ENCODE assay signal across 34 cellular contexts in genomic region chr17:36864827-36865320, GRCh38.
"Had no signal": no experiment of that assay in that cellular context is flagged by ENCODE, and none has a peak within 500 bp of the region (broad histone marks: within the 10 kb centered on the region; RNA-seq: fewer than 3 reads in every experiment).

No MANE protein-coding gene starts in this region.

- H3K9ac ChIP-seq: parathyroid adenoma had no signal

- FAIRE-seq: endothelial cell of umbilical vein, small intestine had no signal

- H3K4me1 Mint-ChIP-seq: immature natural killer cell; mesothelial cell of epicardium; naive B cell; stimulated activated effector memory CD8-positive, alpha-beta T cell treated with anti-CD3 and anti-CD28 coated beads, Interleukin-12 subunit alpha, Interleukin-12 subunit beta, amount 100 ng/mL, for 72 hours had no signal

- H3K36me3 ChIP-seq: colonic mucosa, esophagus muscularis mucosa, gastroesophageal sphincter, heart right ventricle, lower lobe of right lung, right lobe of liver, stomach, thyroid gland, vagina had no signal

- H3K4me3 Mint-ChIP-seq: dendritic cell treated with granulocyte-macrophage colony-stimulating factor and Interleukin-4, amounts not matched to agents 40 ng/mL and 50 ng/mL, for 4 days; immature natural killer cell; mesothelial cell of epicardium; naive B cell; natural killer cell treated with Interleukin-12 subunit alpha and Interleukin-12 subunit beta and Interleukin-15 and Interleukin-18, amount 100 ng/mL, for 72 hours; neural crest cell; stimulated activated effector memory CD8-positive, alpha-beta T cell treated with anti-CD3 and anti-CD28 coated beads, Interleukin-12 subunit alpha, Interleukin-12 subunit beta, amount 100 ng/mL, for 72 hours had no signal

- H3K27ac Mint-ChIP-seq: dendritic cell treated with granulocyte-macrophage colony-stimulating factor and Interleukin-4, amounts not matched to agents 40 ng/mL and 50 ng/mL, for 4 days; immature natural killer cell; mesothelial cell of epicardium; naive B cell; natural killer cell treated with Interleukin-12 subunit alpha and Interleukin-12 subunit beta and Interleukin-15 and Interleukin-18, amount 100 ng/mL, for 72 hours; progenitor cell of endocrine pancreas; stimulated activated effector memory CD8-positive, alpha-beta T cell treated with anti-CD3 and anti-CD28 coated beads, Interleukin-12 subunit alpha, Interleukin-12 subunit beta, amount 100 ng/mL, for 72 hours had no signal

- H3K4me1 ChIP-seq: colonic mucosa, esophagus muscularis mucosa, foreskin keratinocyte, gastroesophageal sphincter, heart right ventricle, lower lobe of right lung, parathyroid adenoma, right lobe of liver, stomach, thyroid gland, vagina had no signal

- H3K27ac ChIP-seq: colonic mucosa, esophagus muscularis mucosa, foreskin keratinocyte, gastroesophageal sphincter, heart right ventricle, lower lobe of right lung, parathyroid adenoma, right lobe of liver, stomach, thyroid gland, vagina had no signal

- DNase-seq: colonic mucosa; effector CD8-positive, alpha-beta T cell; foreskin keratinocyte; glutamatergic neuron; heart right ventricle; hippocampal formation; immature natural killer cell; islet precursor cell; kidney glomerular epithelial cell; left colon; left ventricle myocardium superior; lower lobe of right lung; mucosa of descending colon; naive B cell; right lobe of liver; small intestine; stimulated activated CD4-positive, alpha-beta T cell treated with anti-CD3 and anti-CD28 coated beads, Interleukin-12 subunit alpha, Interleukin-12 subunit beta, amount 100 ng/mL, for 4 hours; stimulated activated CD4-positive, alpha-beta T cell treated with anti-CD3 and anti-CD28 coated beads, Interleukin-1b, Interleukin-23, amount 100 ng/mL, for 48 hours; stimulated activated CD4-positive, alpha-beta T cell treated with anti-CD3 and anti-CD28 coated beads, Interleukin-4, amount 100 ng/mL, for 24 hours; stimulated activated naive CD4-positive, alpha-beta T cell treated with Interleukin-2 at 50 U/mL for 16 hours; stomach; thyroid gland; trophoblast cell had no signal

- H2AFZ ChIP-seq: parathyroid adenoma had no signal

- H3K27me3 ChIP-seq: colonic mucosa, foreskin keratinocyte, right lobe of liver, thyroid gland, vagina had no signal

- ATAC-seq: foreskin keratinocyte; gastroesophageal sphincter; heart right ventricle; left colon; left ventricle myocardium superior; lower lobe of right lung; mucosa of descending colon; natural killer cell treated with Interleukin-12 subunit alpha and Interleukin-12 subunit beta and Interleukin-15 and Interleukin-18, amount 100 ng/mL, for 72 hours; right lobe of liver; stimulated activated effector memory CD8-positive, alpha-beta T cell treated with anti-CD3 and anti-CD28 coated beads, Interleukin-12 subunit alpha, Interleukin-12 subunit beta, amount 100 ng/mL, for 72 hours had no signal

- H3K9me3 ChIP-seq: colonic mucosa, esophagus muscularis mucosa, gastroesophageal sphincter, heart right ventricle, lower lobe of right lung, mucosa of descending colon, right lobe of liver, stomach, thyroid gland, vagina had no signal

- H3K9me3 Mint-ChIP-seq: dendritic cell treated with granulocyte-macrophage colony-stimulating factor and Interleukin-4, amounts not matched to agents 40 ng/mL and 50 ng/mL, for 4 days; immature natural killer cell; mesothelial cell of epicardium; natural killer cell treated with Interleukin-12 subunit alpha and Interleukin-12 subunit beta and Interleukin-15 and Interleukin-18, amount 100 ng/mL, for 72 hours; neural crest cell; stimulated activated effector memory CD8-positive, alpha-beta T cell treated with anti-CD3 and anti-CD28 coated beads, Interleukin-12 subunit alpha, Interleukin-12 subunit beta, amount 100 ng/mL, for 72 hours had no signal

- H3K36me3 Mint-ChIP-seq: immature natural killer cell; mesothelial cell of epicardium; naive B cell; natural killer cell treated with Interleukin-12 subunit alpha and Interleukin-12 subunit beta and Interleukin-15 and Interleukin-18, amount 100 ng/mL, for 72 hours; stimulated activated effector memory CD8-positive, alpha-beta T cell treated with anti-CD3 and anti-CD28 coated beads, Interleukin-12 subunit alpha, Interleukin-12 subunit beta, amount 100 ng/mL, for 72 hours had no signal

- H3K4me3 ChIP-seq: colonic mucosa, esophagus muscularis mucosa, gastroesophageal sphincter, heart right ventricle, lower lobe of right lung, mucosa of descending colon, right lobe of liver, stomach, thyroid gland, vagina had no signal

- H3K79me2 ChIP-seq: parathyroid adenoma had no signal
